ENCODE assay signal across 8 cellular contexts in genomic region chr16:2023098-2023925, GRCh38. TPM values are rescaled to one million over a fixed set of nuclear protein-coding genes. Genes with fewer than 3 reads are reported as not detected.
DNase-seq lines count a peak whose midpoint lies in the region; ATAC-seq and TF ChIP-seq lines count a peak whose summit lies in the region.

No MANE protein-coding gene starts in this region.

- ATAC-seq in HG03066 (IDR thresholded peaks at IDR 0.05; ENCODE audit: low read depth, unreplicated experiment): peak; percentile 63
- peak; percentile 86 for ATAC-seq in left lobe of liver

- H3K4me3 ChIP-seq in coronary artery: peak overlapping the region; percentile 67

- DNase-seq in NCI-H510A treated with DMSO at 0.1 percent for 48 hours (lab: John Stamatoyannopoulos, UW) (peak; percentile 70), NCI-H510A (lab: John Stamatoyannopoulos, UW) (no peak), NCI-H345 treated with DMSO at 0.1 percent for 48 hours (lab: John Stamatoyannopoulos, UW; ENCODE audit: unreplicated experiment) (peak; percentile 85), coronary artery (ENCODE audit: low spot score) (peak; percentile 92), left lobe of liver (ENCODE audit: low spot score) (peak; percentile 97)
- DNase-seq in activated CD4-positive, alpha-beta T cell treated with anti-CD3 and anti-CD28 coated beads for 48 hours: peak; percentile 97
- DNase-seq in stimulated activated CD4-positive, alpha-beta T cell treated with anti-CD3 and anti-CD28 coated beads, Interleukin-2, amount 100 ng/mL, for 24 hours: peak; percentile 97 to 98

- peak; percentile 90 for TF ChIP-seq CTCF in coronary artery (IDR thresholded peaks at IDR 0.05)

- peak overlapping the region in 1 of 2 donors; percentile 75 for H3K27ac ChIP-seq in coronary artery

RNA-seq across cellular contexts. Expression of gene NHERF2, which starts 3.4 kb away (rescaled TPM):
- 334 TPM for total RNA-seq in left lobe of liver

RNA-seq across cellular contexts. Expression of gene NPW, which starts 3.7 kb away (rescaled TPM):
- 8.5 TPM for total RNA-seq in left lobe of liver

RNA-seq across cellular contexts. Expression of gene ZNF598, which starts 13.7 kb away (rescaled TPM):
- total RNA-seq in left lobe of liver: 29.9 TPM

RNA-seq across cellular contexts. Expression of gene NTHL1, which starts 24.3 kb away (rescaled TPM):
- 109 TPM for total RNA-seq in left lobe of liver

RNA-seq across cellular contexts. Expression of gene TSC2, which starts 24.5 kb away (rescaled TPM):
- 117 TPM for total RNA-seq in left lobe of liver
